8 cellular contexts compared by ENCODE assay signal in the genomic region with DNA sequence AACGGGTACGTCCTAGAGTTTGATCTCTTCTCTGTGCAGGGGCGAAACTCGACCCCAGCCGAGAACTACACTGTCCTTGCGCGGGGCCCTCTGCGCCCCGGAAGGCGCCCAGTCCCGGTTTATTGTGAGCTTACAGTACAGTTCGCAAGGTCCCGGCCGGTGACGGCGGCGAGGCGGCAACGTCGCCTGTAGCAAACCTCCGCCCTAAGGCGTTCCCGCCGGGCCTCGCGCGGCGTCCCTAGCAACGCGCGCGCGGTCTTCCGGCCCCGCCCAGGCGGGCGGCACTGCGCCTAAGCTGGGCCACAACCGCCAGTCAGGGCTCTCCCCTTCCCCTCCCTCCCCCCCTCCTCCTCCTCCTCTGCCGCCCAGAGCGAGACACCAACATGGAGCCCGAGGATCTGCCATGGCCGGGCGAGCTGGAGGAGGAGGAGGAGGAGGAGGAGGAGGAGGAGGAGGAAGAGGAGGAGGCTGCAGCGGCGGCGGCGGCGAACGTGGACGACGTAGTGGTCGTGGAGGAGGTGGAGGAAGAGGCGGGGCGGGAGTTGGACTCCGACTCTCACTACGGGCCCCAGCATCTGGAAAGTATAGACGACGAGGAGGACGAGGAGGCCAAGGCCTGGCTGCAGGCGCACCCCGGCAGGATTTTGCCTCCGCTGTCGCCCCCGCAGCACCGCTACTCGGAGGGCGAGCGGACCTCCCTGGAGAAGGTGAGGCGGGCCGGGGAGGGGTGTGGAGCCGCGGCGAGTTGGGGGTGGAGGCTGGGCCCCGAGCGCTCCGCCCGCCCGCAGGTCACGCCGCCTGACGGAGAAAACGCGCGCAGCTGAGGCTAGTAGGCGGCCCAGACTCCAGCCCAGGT. TPM values are rescaled to one million over a fixed set of nuclear protein-coding genes. Genes with fewer than 3 reads are reported as not detected.
DNase-seq lines count a peak whose midpoint lies in the region; ATAC-seq and TF ChIP-seq lines count a peak whose summit lies in the region.

A gene with protein sequence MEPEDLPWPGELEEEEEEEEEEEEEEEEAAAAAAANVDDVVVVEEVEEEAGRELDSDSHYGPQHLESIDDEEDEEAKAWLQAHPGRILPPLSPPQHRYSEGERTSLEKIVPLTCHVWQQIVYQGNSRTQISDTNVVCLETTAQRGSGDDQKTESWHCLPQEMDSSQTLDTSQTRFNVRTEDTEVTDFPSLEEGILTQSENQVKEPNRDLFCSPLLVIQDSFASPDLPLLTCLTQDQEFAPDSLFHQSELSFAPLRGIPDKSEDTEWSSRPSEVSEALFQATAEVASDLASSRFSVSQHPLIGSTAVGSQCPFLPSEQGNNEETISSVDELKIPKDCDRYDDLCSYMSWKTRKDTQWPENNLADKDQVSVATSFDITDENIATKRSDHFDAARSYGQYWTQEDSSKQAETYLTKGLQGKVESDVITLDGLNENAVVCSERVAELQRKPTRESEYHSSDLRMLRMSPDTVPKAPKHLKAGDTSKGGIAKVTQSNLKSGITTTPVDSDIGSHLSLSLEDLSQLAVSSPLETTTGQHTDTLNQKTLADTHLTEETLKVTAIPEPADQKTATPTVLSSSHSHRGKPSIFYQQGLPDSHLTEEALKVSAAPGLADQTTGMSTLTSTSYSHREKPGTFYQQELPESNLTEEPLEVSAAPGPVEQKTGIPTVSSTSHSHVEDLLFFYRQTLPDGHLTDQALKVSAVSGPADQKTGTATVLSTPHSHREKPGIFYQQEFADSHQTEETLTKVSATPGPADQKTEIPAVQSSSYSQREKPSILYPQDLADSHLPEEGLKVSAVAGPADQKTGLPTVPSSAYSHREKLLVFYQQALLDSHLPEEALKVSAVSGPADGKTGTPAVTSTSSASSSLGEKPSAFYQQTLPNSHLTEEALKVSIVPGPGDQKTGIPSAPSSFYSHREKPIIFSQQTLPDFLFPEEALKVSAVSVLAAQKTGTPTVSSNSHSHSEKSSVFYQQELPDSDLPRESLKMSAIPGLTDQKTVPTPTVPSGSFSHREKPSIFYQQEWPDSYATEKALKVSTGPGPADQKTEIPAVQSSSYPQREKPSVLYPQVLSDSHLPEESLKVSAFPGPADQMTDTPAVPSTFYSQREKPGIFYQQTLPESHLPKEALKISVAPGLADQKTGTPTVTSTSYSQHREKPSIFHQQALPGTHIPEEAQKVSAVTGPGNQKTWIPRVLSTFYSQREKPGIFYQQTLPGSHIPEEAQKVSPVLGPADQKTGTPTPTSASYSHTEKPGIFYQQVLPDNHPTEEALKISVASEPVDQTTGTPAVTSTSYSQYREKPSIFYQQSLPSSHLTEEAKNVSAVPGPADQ (N-terminal part only) (plus strand): TSS at position 351 of the 856 bp plus-strand sequence. CDS start 33 bp downstream, at position 384.

- TF ChIP-seq RAD21 in Ishikawa (IDR thresholded peaks at IDR 0.05; ENCODE audit: low read depth) = no peak

- TF ChIP-seq EP300 in Ishikawa (IDR thresholded peaks at IDR 0.05; ENCODE audit: borderline replicate concordance) = no peak

- DNase-seq in DMS53 (lab: John Stamatoyannopoulos, UW) = peak; percentile 98
- DNase-seq in OCI-M2 (lab: John Stamatoyannopoulos, UW; ENCODE audit: unreplicated experiment) = peak; percentile 53
- DNase-seq in activated T-cell treated with anti-CD3 and anti-CD28 coated beads for 4 hours = peak; percentile 73
- DNase-seq in epithelial cell of proximal tubule (ENCODE audit: low read depth) = peak; percentile 19
- DNase-seq in mucosa of gallbladder (ENCODE audit: low spot score) = peak; percentile 90
- peak; percentile 81 for DNase-seq in stimulated activated CD8-positive, alpha-beta memory T cell treated with anti-CD3 and anti-CD28 coated beads, Interleukin-4, amount 100 ng/mL, for 24 hours (ENCODE audit: low read depth)

- peak; percentile 22 for TF ChIP-seq CTCF in epithelial cell of proximal tubule (conservative IDR thresholded peaks at IDR 0.05; ENCODE audit: low read depth, low read length)

- peak; percentile 85 for ATAC-seq in GM21619 (IDR thresholded peaks at IDR 0.05; ENCODE audit: unreplicated experiment)

- peak within 1 kb of the TSS; percentile 97 for H3K4me3 ChIP-seq in epithelial cell of proximal tubule (ENCODE audit: low read depth, low read length)

TF ChIP-seq in Ishikawa, 13 proteins besides CTCF, POLR2A, EP300 and RAD21:
- TF ChIP-seq TEAD4 (IDR thresholded peaks at IDR 0.05) (no peak), EGR1 (IDR thresholded peaks at IDR 0.05) (peak; percentile 71), ZBTB7A (IDR thresholded peaks at IDR 0.05; ENCODE audit: low read depth) (no peak; the same call in 1 of the 2 replicates), TAF1 (IDR thresholded peaks at IDR 0.05; ENCODE audit: low read depth) (peak; percentile 74), NFIC (IDR thresholded peaks at IDR 0.05) (no peak), TCF12 (IDR thresholded peaks at IDR 0.05; ENCODE audit: low read depth) (peak; percentile 2; the same call in 1 of the 2 replicates), FOXM1 (IDR thresholded peaks at IDR 0.05; ENCODE audit: borderline replicate concordance, low read depth) (no peak), YY1 (IDR thresholded peaks at IDR 0.05; ENCODE audit: low read depth) (peak; percentile 56; the same call in 1 of the 2 replicates), CREB1 (IDR thresholded peaks at IDR 0.05; ENCODE audit: low read depth) (0 out of 2 replicates have a peak, but pooled peaks have one; percentile 39), CEBPB (IDR thresholded peaks at IDR 0.05) (no peak)
- TF ChIP-seq, protein P1, sequence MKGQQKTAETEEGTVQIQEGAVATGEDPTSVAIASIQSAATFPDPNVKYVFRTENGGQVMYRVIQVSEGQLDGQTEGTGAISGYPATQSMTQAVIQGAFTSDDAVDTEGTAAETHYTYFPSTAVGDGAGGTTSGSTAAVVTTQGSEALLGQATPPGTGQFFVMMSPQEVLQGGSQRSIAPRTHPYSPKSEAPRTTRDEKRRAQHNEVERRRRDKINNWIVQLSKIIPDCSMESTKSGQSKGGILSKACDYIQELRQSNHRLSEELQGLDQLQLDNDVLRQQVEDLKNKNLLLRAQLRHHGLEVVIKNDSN (IDR thresholded peaks at IDR 0.05) = peak; percentile 24; the same call in 1 of the 2 replicates
- TF ChIP-seq, protein P2, sequence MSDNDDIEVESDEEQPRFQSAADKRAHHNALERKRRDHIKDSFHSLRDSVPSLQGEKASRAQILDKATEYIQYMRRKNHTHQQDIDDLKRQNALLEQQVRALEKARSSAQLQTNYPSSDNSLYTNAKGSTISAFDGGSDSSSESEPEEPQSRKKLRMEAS (IDR thresholded peaks at IDR 0.05) = peak; percentile 48; the same call in 1 of the 2 replicates
- TF ChIP-seq, protein P3, sequence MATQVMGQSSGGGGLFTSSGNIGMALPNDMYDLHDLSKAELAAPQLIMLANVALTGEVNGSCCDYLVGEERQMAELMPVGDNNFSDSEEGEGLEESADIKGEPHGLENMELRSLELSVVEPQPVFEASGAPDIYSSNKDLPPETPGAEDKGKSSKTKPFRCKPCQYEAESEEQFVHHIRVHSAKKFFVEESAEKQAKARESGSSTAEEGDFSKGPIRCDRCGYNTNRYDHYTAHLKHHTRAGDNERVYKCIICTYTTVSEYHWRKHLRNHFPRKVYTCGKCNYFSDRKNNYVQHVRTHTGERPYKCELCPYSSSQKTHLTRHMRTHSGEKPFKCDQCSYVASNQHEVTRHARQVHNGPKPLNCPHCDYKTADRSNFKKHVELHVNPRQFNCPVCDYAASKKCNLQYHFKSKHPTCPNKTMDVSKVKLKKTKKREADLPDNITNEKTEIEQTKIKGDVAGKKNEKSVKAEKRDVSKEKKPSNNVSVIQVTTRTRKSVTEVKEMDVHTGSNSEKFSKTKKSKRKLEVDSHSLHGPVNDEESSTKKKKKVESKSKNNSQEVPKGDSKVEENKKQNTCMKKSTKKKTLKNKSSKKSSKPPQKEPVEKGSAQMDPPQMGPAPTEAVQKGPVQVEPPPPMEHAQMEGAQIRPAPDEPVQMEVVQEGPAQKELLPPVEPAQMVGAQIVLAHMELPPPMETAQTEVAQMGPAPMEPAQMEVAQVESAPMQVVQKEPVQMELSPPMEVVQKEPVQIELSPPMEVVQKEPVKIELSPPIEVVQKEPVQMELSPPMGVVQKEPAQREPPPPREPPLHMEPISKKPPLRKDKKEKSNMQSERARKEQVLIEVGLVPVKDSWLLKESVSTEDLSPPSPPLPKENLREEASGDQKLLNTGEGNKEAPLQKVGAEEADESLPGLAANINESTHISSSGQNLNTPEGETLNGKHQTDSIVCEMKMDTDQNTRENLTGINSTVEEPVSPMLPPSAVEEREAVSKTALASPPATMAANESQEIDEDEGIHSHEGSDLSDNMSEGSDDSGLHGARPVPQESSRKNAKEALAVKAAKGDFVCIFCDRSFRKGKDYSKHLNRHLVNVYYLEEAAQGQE (IDR thresholded peaks at IDR 0.05; ENCODE audit: low read depth) = no peak

RNA-seq across cellular contexts. Expression of the gene that starts here (rescaled TPM):
- total RNA-seq in epithelial cell of proximal tubule = 11.8 and 16.3 TPM in 2 replicates
- total RNA-seq in mucosa of gallbladder = 21.5 TPM

Comparison
In these comparisons a context has a peak if more than half of its experiments do, and no peak if none do; other contexts are left out.
1. Peak in every context shown above with its lines: DNase-seq, ATAC-seq and H3K4me3 ChIP-seq.
2. DNase-seq: peak in every context shown above with its lines; median percentile 98 in DMS53; 90 in mucosa of gallbladder; 81 in stimulated activated CD8-positive, alpha-beta memory T cell treated with anti-CD3 and anti-CD28 coated beads, Interleukin-4, amount 100 ng/mL, for 24 hours; 73 in activated T-cell treated with anti-CD3 and anti-CD28 coated beads for 4 hours; 53 in OCI-M2; 19 in epithelial cell of proximal tubule.